Comparison of ENCODE assay signal across 3 cellular contexts in genomic region chr2:120391382-120391781, GRCh38. TPM values are rescaled to one million over a fixed set of nuclear protein-coding genes. Genes with fewer than 3 reads are reported as not detected.
"Had no signal": no experiment of that assay in that cellular context is flagged by ENCODE, and none has a peak within 500 bp of the region (broad histone marks: within the 10 kb centered on the region; RNA-seq: fewer than 3 reads in every experiment).

No MANE protein-coding gene starts in this region.

RNA-seq across cellular contexts. Expression of gene INHBB, which starts 45.4 kb away (rescaled TPM):
- total RNA-seq: HT-29, K562 had no signal
- polyA plus RNA-seq: GM23338, K562 had no signal
